In genomic region chr17:16683287-16684200, GRCh38 we compare ENCODE assay signal across 8 cellular contexts. TPM values are rescaled to one million over a fixed set of nuclear protein-coding genes. Genes with fewer than 3 reads are reported as not detected.
DNase-seq lines count a peak whose midpoint lies in the region; ATAC-seq, FAIRE-seq and TF ChIP-seq lines count a peak whose summit lies in the region.
"Not testable (repeated sequence)": the region's sequence is repeated elsewhere in the genome, so short reads cannot be mapped to it uniquely, and the experiment has no call there.

No MANE protein-coding gene starts in this region.

- not testable (repeated sequence) for H3K9me3 Mint-ChIP-seq in osteocyte (ENCODE audit: unreplicated experiment)

- CTCF ChIA-PET in K562 (lab: Yijun Ruan, JAX; ENCODE audit: low intra/inter-chr PET ratio): not testable (repeated sequence)

- not testable (repeated sequence) for H3K4me2 ChIP-seq in K562 (ENCODE audit: insufficient read depth, low read length)

- H3K4me1 Mint-ChIP-seq in osteocyte (ENCODE audit: unreplicated experiment): peaks cover 15% of the 10 kb centered on the region

- peaks cover 23% of the 10 kb centered on the region for H3K27me3 Mint-ChIP-seq in osteocyte (ENCODE audit: unreplicated experiment)

- H3K36me3 Mint-ChIP-seq in osteocyte (ENCODE audit: unreplicated experiment): not testable (repeated sequence)

- not testable (repeated sequence) for H3K27ac Mint-ChIP-seq in osteocyte (ENCODE audit: unreplicated experiment)

- DNase-seq in G401 (ENCODE audit: low spot score) (peak; percentile 54), NCI-H146 (lab: John Stamatoyannopoulos, UW) (peak; percentile 51), WERI-Rb-1 (peak; percentile 21), medulla oblongata (ENCODE audit: extremely low spot score) (peak; percentile 9)
- DNase-seq in K562 (ENCODE audit: extremely low read depth in 1 of 4, low spot score in 3 of 4); esophagus muscularis mucosa (ENCODE audit: extremely low spot score); osteocyte (ENCODE audit: extremely low spot score, unreplicated experiment); thoracic aorta (ENCODE audit: low spot score): not testable (repeated sequence)

- not testable (repeated sequence) for H3K79me2 ChIP-seq in K562 (ENCODE audit: control insufficient read depth, insufficient read depth, low read length)

- H3K4me1 ChIP-seq in K562 (replicated peaks in 1 of 2; ENCODE audit: control insufficient read depth in 2 of 2, insufficient read depth in 2 of 2, low read length in 2 of 2); esophagus muscularis mucosa; thoracic aorta (ENCODE audit: control insufficient read depth in 1 of 2, low read depth in 2 of 2): not testable (repeated sequence)

- not testable (repeated sequence) for H3K9me1 ChIP-seq in K562 (ENCODE audit: control insufficient read depth, insufficient read depth, low read length)

- 12% methylated on average over 27 of the region's 45 CpGs for WGBS in K562 (ENCODE audit: insufficient coverage, low coverage, missing lambda C conversion rate)
- 45% methylated on average over 45 of the region's 45 CpGs for whole genome bisulfite sequencing in esophagus muscularis mucosa

- TF ChIP-seq EP300 in K562 (IDR thresholded peaks at IDR 0.05; ENCODE audit: low read length); esophagus muscularis mucosa (IDR thresholded peaks at IDR 0.05): not testable (repeated sequence)

- H4K20me1 ChIP-seq in K562 (replicated peaks; ENCODE audit: control insufficient read depth, insufficient read depth, low read length): not testable (repeated sequence)

- TF ChIP-seq RAD21 in K562 (CRISPR knock-in tag; conservative IDR thresholded peaks at IDR 0.05 in 1 of 2, IDR thresholded peaks at IDR 0.05 in 1 of 2): not testable (repeated sequence)

- ATAC-seq in K562; thoracic aorta (ENCODE audit: insufficient number of reproducible peaks, low FRiP score, low read depth): not testable (repeated sequence)

- intact Hi-C loops in K562 (cut with micrococcal nuclease); esophagus muscularis mucosa (cut with DNase I): not testable (repeated sequence)

- TF ChIP-seq CTCF in WERI-Rb-1 (IDR thresholded peaks at IDR 0.05; ENCODE audit: low read depth, low read length); K562 (IDR thresholded peaks at IDR 0.05 in 2 of 3, conservative IDR thresholded peaks at IDR 0.05 in 1 of 3; ENCODE audit: insufficient read depth in 2 of 3, low read depth in 1 of 3, low read length in 3 of 3); esophagus muscularis mucosa (IDR thresholded peaks at IDR 0.05); osteocyte (IDR thresholded peaks at IDR 0.05); thoracic aorta (IDR thresholded peaks at IDR 0.05): not testable (repeated sequence)

- not testable (repeated sequence) for FAIRE-seq in K562 (lab: Jason Lieb, UNC)

- BruUV-seq in K562 (replicated peaks; lab: Mats Ljungman, UMichigan): not testable (repeated sequence)

- in situ Hi-C loops in G401 (cut with HindIII; ENCODE audit: low sequenced_read_pairs); K562 (cut with MboI): not testable (repeated sequence)

- peak overlapping the region; percentile 19; the same call in 1 of the 2 replicates for H3K4me3 ChIP-seq in WERI-Rb-1 (ENCODE audit: low read depth, low read length)
- not testable (repeated sequence) for H3K4me3 ChIP-seq in K562
- peak overlapping the region in 3 of 4 donors; percentile 24 to 29 (median 26) for H3K4me3 ChIP-seq in esophagus muscularis mucosa
- H3K4me3 ChIP-seq in thoracic aorta: peak overlapping the region; percentile 49

- POLR2A ChIA-PET in K562 (lab: Yijun Ruan, JAX): not testable (repeated sequence)

- H3K9ac ChIP-seq in K562 (ENCODE audit: insufficient read depth in 1 of 2, low read depth in 2 of 2, low read length in 2 of 2): not testable (repeated sequence)

- H3K4me3 Mint-ChIP-seq in osteocyte (ENCODE audit: unreplicated experiment): peak overlapping the region; percentile 29

- not testable (repeated sequence) for H3K9me3 ChIP-seq in WERI-Rb-1 (ENCODE audit: severe bottlenecking); K562 (replicated peaks; ENCODE audit: control insufficient read depth, insufficient read depth, low read depth, low read length); esophagus muscularis mucosa; thoracic aorta

- H3K27ac ChIP-seq in WERI-Rb-1; K562 (ENCODE audit: extremely low read depth, low read depth, low read length); esophagus muscularis mucosa (replicated peaks in 1 of 4); thoracic aorta: not testable (repeated sequence)

- not testable (repeated sequence) for H3K27me3 ChIP-seq in WERI-Rb-1 (ENCODE audit: insufficient read depth, low read depth, severe bottlenecking); K562 (ENCODE audit: control insufficient read depth in 2 of 2, insufficient read depth in 2 of 2, low read length in 2 of 2); thoracic aorta (replicated peaks; ENCODE audit: insufficient read depth)
- peaks cover 0 to 18% (median 2%) of the 10 kb centered on the region in 4 donors for H3K27me3 ChIP-seq in esophagus muscularis mucosa

- not testable (repeated sequence) for H2AFZ ChIP-seq in K562 (ENCODE audit: low read depth, low read length)

- TF ChIP-seq POLR2A in K562 (conservative IDR thresholded peaks at IDR 0.05); esophagus muscularis mucosa (IDR thresholded peaks at IDR 0.05; ENCODE audit: low read depth): not testable (repeated sequence)

- not testable (repeated sequence) for H3K36me3 ChIP-seq in WERI-Rb-1; K562 (ENCODE audit: control insufficient read depth, insufficient read depth, low read length); esophagus muscularis mucosa; thoracic aorta

TF ChIP-seq in K562, 482 proteins besides CTCF, POLR2A, EP300 and RAD21:
- TF ChIP-seq L3MBTL2 (IDR thresholded peaks at IDR 0.05): 0 out of 2 replicates have a peak, but pooled peaks have one; percentile 12

RNA-seq across cellular contexts. Expression of gene CCDC144A, which starts 6.5 kb away (rescaled TPM):
- total RNA-seq in G401 (2014; rRNA removed; shearing (Covaris generic)): not detected in 2 replicates
- 0.37 and 2.9 TPM in 2 replicates for total RNA-seq in K562 (2011; cell fraction: chromatin; rRNA removed; ENCODE audit: low replicate concordance)
- total RNA-seq in K562 (2011; cell fraction: nucleolus; rRNA removed): under 0.01 and 0.26 TPM in 2 replicates
- total RNA-seq in K562 (2011; cell fraction: nucleoplasm; rRNA removed): 0.51 and 0.69 TPM in 2 replicates
- total RNA-seq in K562 (2014; rRNA removed) (0.32 and 0.37 TPM in 2 replicates), K562 (2014; rRNA removed; fragmentation: Illumina TruSeq; extraction: Trizol) (0.70 and 0.76 TPM in 2 replicates), K562 (2015; rRNA removed; fragmentation: Illumina TruSeq; extraction: Trizol) (0.57 and 0.58 TPM in 2 replicates), K562 (2021) (0.42 and 0.71 TPM in 2 replicates), esophagus muscularis mucosa (1 to 10 TPM in 3 of 4 donors, under 1 TPM in 1; 0.58 to 7.5 (median 3.6) TPM), osteocyte (0.05 and 0.16 TPM in 2 replicates), thoracic aorta (10 to 100 TPM in 1 of 2 donors, 1 to 10 TPM in 1; 6.5 to 36.3 TPM)
- polyA plus RNA-seq in K562 (2011; rRNA removed) (0.08 and 0.20 TPM in 2 replicates), K562 (2014; fragmentation: Illumina TruSeq; extraction: Trizol) (0.24 and 0.36 TPM in 2 replicates), K562 (2014; fragmentation: Nextera tagmentation; extraction: Ambion mirVana) (under 1 TPM; 0.03 to 0.14 TPM), K562 (2014; rRNA removed) (0.20 and 0.44 TPM in 2 replicates)
- 0.01 TPM in 1 of 2 replicates, not detected in the other for polyA plus RNA-seq in K562 (2011; cell fraction: cytosol; rRNA removed)
- polyA plus RNA-seq in K562 (2011; cell fraction: nucleus; rRNA removed): 0.39 and 0.55 TPM in 2 replicates
- polyA plus RNA-seq in K562 (2012): 0.12 and 4.8 TPM in 2 replicates
- 0.30 and 0.53 TPM in 2 replicates for polyA minus RNA-seq in K562 (2011; rRNA and poly(A)+ RNA removed)
- polyA minus RNA-seq in K562 (2011; cell fraction: cytosol; rRNA and poly(A)+ RNA removed): 0.10 TPM in 1 of 2 replicates, not detected in the other
- polyA minus RNA-seq in K562 (2011; cell fraction: nucleus; rRNA and poly(A)+ RNA removed): 0.94 and 1.00 TPM in 2 replicates

RNA-seq across cellular contexts. Expression of gene ZNF624, which starts 29.9 kb away (rescaled TPM):
- total RNA-seq in G401 (2014; rRNA removed; shearing (Covaris generic)): 3.7 and 3.9 TPM in 2 replicates
- total RNA-seq in K562 (2011; cell fraction: chromatin; rRNA removed; ENCODE audit: low replicate concordance): 2.1 and 4.0 TPM in 2 replicates
- 1.5 and 2.0 TPM in 2 replicates for total RNA-seq in K562 (2011; cell fraction: nucleolus; rRNA removed)
- 2.7 and 4.3 TPM in 2 replicates for total RNA-seq in K562 (2011; cell fraction: nucleoplasm; rRNA removed)
- 0.94 and 1.0 TPM in 2 replicates for total RNA-seq in K562 (2014; rRNA removed)
- total RNA-seq in K562 (2014; rRNA removed; fragmentation: Illumina TruSeq; extraction: Trizol): 1.7 and 3.1 TPM in 2 replicates
- 1.5 and 2.1 TPM in 2 replicates for total RNA-seq in K562 (2015; rRNA removed; fragmentation: Illumina TruSeq; extraction: Trizol)
- 1.3 and 1.7 TPM in 2 replicates for total RNA-seq in K562 (2021)
- polyA plus RNA-seq in K562 (2011; rRNA removed): 1.0 and 1.2 TPM in 2 replicates
- 0.42 and 0.46 TPM in 2 replicates for polyA plus RNA-seq in K562 (2011; cell fraction: cytosol; rRNA removed)
- 0.81 and 1.4 TPM in 2 replicates for polyA plus RNA-seq in K562 (2011; cell fraction: nucleus; rRNA removed)
- polyA plus RNA-seq in K562 (2012): 0.59 and 0.68 TPM in 2 replicates
- polyA plus RNA-seq in K562 (2014; fragmentation: Illumina TruSeq; extraction: Trizol): 1.1 and 1.3 TPM in 2 replicates
- polyA plus RNA-seq in K562 (2014; fragmentation: Nextera tagmentation; extraction: Ambion mirVana): under 1 TPM; 0.34 to 0.77 TPM
- 0.74 and 0.91 TPM in 2 replicates for polyA plus RNA-seq in K562 (2014; rRNA removed)
- 3.3 and 5.0 TPM in 2 replicates for polyA minus RNA-seq in K562 (2011; rRNA and poly(A)+ RNA removed)
- 1.4 and 2.0 TPM in 2 replicates for polyA minus RNA-seq in K562 (2011; cell fraction: cytosol; rRNA and poly(A)+ RNA removed)
- 1.8 and 4.2 TPM in 2 replicates for polyA minus RNA-seq in K562 (2011; cell fraction: nucleus; rRNA and poly(A)+ RNA removed)
- 1 to 10 TPM; 1.2 to 4.5 (median 2.5) TPM for total RNA-seq in esophagus muscularis mucosa
- total RNA-seq in osteocyte: 8.1 and 11.7 TPM in 2 replicates
- 1 to 10 TPM; 2.0 to 3.0 TPM for total RNA-seq in thoracic aorta
